ENCODE assay signal across 8 cellular contexts in genomic region chr10:103493911-103494877, GRCh38. TPM values are rescaled to one million over a fixed set of nuclear protein-coding genes. Genes with fewer than 3 reads are reported as not detected.
DNase-seq lines count a peak whose midpoint lies in the region; ATAC-seq, FAIRE-seq and TF ChIP-seq lines count a peak whose summit lies in the region.

No MANE protein-coding gene starts in this region.

- peak overlapping the region; percentile 59 to 92 (median 74) for H3K4me3 Mint-ChIP-seq in CD8-positive, alpha-beta memory T cell
- peak overlapping the region; percentile 58 for H3K4me3 Mint-ChIP-seq in stimulated activated memory B cell treated with anti-CD40 and anti-IgM and Interleukin-4, amounts not matched to agents 10 μg/mL and 1 μg/mL and 100 μg/mL, for 72 hours

- H3K4me1 ChIP-seq in CD8-positive, alpha-beta memory T cell (ENCODE audit: insufficient read depth, low read length) = peaks cover 12% of the 10 kb centered on the region
- H3K4me1 ChIP-seq in Karpas-422 (ENCODE audit: low read length) (peaks cover 18% of the 10 kb centered on the region), keratinocyte (ENCODE audit: control insufficient read depth, extremely low read depth, insufficient read depth, low read length) (peaks cover 29% of the 10 kb centered on the region)

- dilution Hi-C loops in keratinocyte (cut with MboI; ENCODE audit: extremely low pct_ligation_motif_present, low sequenced_read_pairs) = no loop called here

- H3K9me3 ChIP-seq in CD8-positive, alpha-beta memory T cell (ENCODE audit: low read length) = no peaks in the 10 kb centered on the region
- H3K9me3 ChIP-seq in Karpas-422 (ENCODE audit: low read length) (no peaks in the 10 kb centered on the region), keratinocyte (ENCODE audit: control insufficient read depth, low read depth, low read length) (no peaks in the 10 kb centered on the region)

- POLR2A ChIA-PET in CD8-positive, alpha-beta memory T cell (lab: Charles Lee) = no interaction called here

- H2AFZ ChIP-seq in Karpas-422 (ENCODE audit: low read length) = peak overlapping the region; percentile 34; the same call in 1 of the 2 replicates
- H2AFZ ChIP-seq in keratinocyte (ENCODE audit: control insufficient read depth, low read length) = peak overlapping the region; percentile 43

- H3K27me3 ChIP-seq in CD8-positive, alpha-beta memory T cell (ENCODE audit: insufficient read depth, low read length, poor library complexity, severe bottlenecking) = peaks cover 8% of the 10 kb centered on the region
- H3K27me3 ChIP-seq in Karpas-422 (ENCODE audit: low read length) = no peaks in the 10 kb centered on the region; the same call in 1 of the 2 replicates
- H3K27me3 ChIP-seq in keratinocyte (ENCODE audit: control insufficient read depth, extremely low read depth, insufficient read depth, low read length) = peaks cover 35% of the 10 kb centered on the region

- no peaks in the 10 kb centered on the region for H3K9me3 Mint-ChIP-seq in CD8-positive, alpha-beta memory T cell
- H3K9me3 Mint-ChIP-seq in stimulated activated memory B cell treated with anti-CD40 and anti-IgM and Interleukin-4, amounts not matched to agents 10 μg/mL and 1 μg/mL and 100 μg/mL, for 72 hours = no peaks in the 10 kb centered on the region

- peak overlapping the region; percentile 82 for H3K4me2 ChIP-seq in Karpas-422 (ENCODE audit: low read depth, low read length, poor library complexity, severe bottlenecking)
- H3K4me2 ChIP-seq in keratinocyte (ENCODE audit: control insufficient read depth, extremely low read depth, insufficient read depth, low read depth, low read length) = peak overlapping the region; percentile 50

- H3K9ac ChIP-seq in Karpas-422 (ENCODE audit: low read length) (peak overlapping the region; percentile 56), keratinocyte (ENCODE audit: control insufficient read depth, extremely low read depth, insufficient read depth, low read length) (no peak overlapping the region)

- no peaks in the 10 kb centered on the region for H3K36me3 ChIP-seq in CD8-positive, alpha-beta memory T cell (ENCODE audit: insufficient read depth, low read length)
- H3K36me3 ChIP-seq in Karpas-422 (ENCODE audit: insufficient read depth, low read length) (no peaks in the 10 kb centered on the region), keratinocyte (ENCODE audit: control insufficient read depth in 2 of 2, extremely low read depth in 1 of 2, insufficient read depth in 2 of 2, low read length in 2 of 2) (no peaks in the 10 kb centered on the region)

- H3K9me2 ChIP-seq in Karpas-422 (replicated peaks; ENCODE audit: insufficient read depth, low read length) = no peaks in the 10 kb centered on the region

- peaks cover 5% of the 10 kb centered on the region; the same call in 1 of the 2 replicates for H4K20me1 ChIP-seq in Karpas-422 (ENCODE audit: insufficient read depth, low read depth, low read length)
- no peaks in the 10 kb centered on the region for H4K20me1 ChIP-seq in keratinocyte (ENCODE audit: control insufficient read depth, extremely low read depth, insufficient read depth, low read length)

- peak in 4 of 5 donors; percentile 10 to 63 (median 32) for DNase-seq in CD8-positive, alpha-beta memory T cell
- DNase-seq in Karpas-422 = peak; percentile 64
- DNase-seq in astrocyte of the cerebellum (ENCODE audit: low read depth) = no peak
- no peak for DNase-seq in keratinocyte (ENCODE audit: low read depth, low spot score)
- no peak for DNase-seq in GM19239 (ENCODE audit: insufficient read length, low spot score)
- DNase-seq in kidney tubule cell (ENCODE audit: low spot score) = no peak

- FAIRE-seq in keratinocyte (lab: Jason Lieb, UNC) = no peak
- FAIRE-seq in GM19239 (lab: Jason Lieb, UNC) = no peak

- in situ Hi-C loops in astrocyte of the cerebellum (cut with HindIII; ENCODE audit: low sequenced_read_pairs) = loop anchor here (5.0 kb wide), 1 partner anchor 87 kb away; no protein-coding TSS in a partner anchor

- H3K9me1 ChIP-seq in keratinocyte (ENCODE audit: control insufficient read depth, extremely low read depth, insufficient read depth, low read length) = peaks cover 6% of the 10 kb centered on the region

- CTCF ChIA-PET in CD8-positive, alpha-beta memory T cell (lab: Charles Lee) = interaction anchor here (0.5 to 12.4 kb wide), 4 partner anchors 8 to 77 kb away, joined by 3 to 203 read pairs (median 6); no protein-coding TSS in a partner anchor

- peak overlapping the region; percentile 22 for H3K4me3 ChIP-seq in CD8-positive, alpha-beta memory T cell (ENCODE audit: low read length)
- H3K4me3 ChIP-seq in Karpas-422 (ENCODE audit: low read length) = peak overlapping the region; percentile 70
- peak overlapping the region; percentile 16 for H3K4me3 ChIP-seq in astrocyte of the cerebellum (ENCODE audit: low read depth, low read length)
- peak overlapping the region; percentile 31 to 63 (median 47) for H3K4me3 ChIP-seq in keratinocyte (ENCODE audit: control insufficient read depth in 2 of 3, extremely low read depth in 1 of 3, insufficient read depth in 2 of 3, low read depth in 1 of 3, low read length in 3 of 3)

- TF ChIP-seq CTCF in astrocyte of the cerebellum (IDR thresholded peaks at IDR 0.05; ENCODE audit: low read depth, low read length, missing control alignments) = no peak
- no peak for TF ChIP-seq CTCF in keratinocyte (optimal IDR thresholded peaks at IDR 0.05 in 1 of 3, IDR thresholded peaks at IDR 0.05 in 1 of 3, conservative IDR thresholded peaks at IDR 0.05 in 1 of 3; ENCODE audit: extremely low read depth in 1 of 3, insufficient read depth in 2 of 3, low read length in 3 of 3)

- no peak overlapping the region for H3K27ac ChIP-seq in CD8-positive, alpha-beta memory T cell (ENCODE audit: low read depth, low read length)
- H3K27ac ChIP-seq in Karpas-422 (ENCODE audit: low read length) = no peak overlapping the region
- H3K27ac ChIP-seq in keratinocyte (ENCODE audit: control insufficient read depth, insufficient read depth, low read length) = no peak overlapping the region

- H3K36me3 Mint-ChIP-seq in CD8-positive, alpha-beta memory T cell = no peaks in the 10 kb centered on the region
- H3K36me3 Mint-ChIP-seq in stimulated activated memory B cell treated with anti-CD40 and anti-IgM and Interleukin-4, amounts not matched to agents 10 μg/mL and 1 μg/mL and 100 μg/mL, for 72 hours = no peaks in the 10 kb centered on the region

- ATAC-seq in stimulated activated memory B cell treated with anti-CD40 and anti-IgM and Interleukin-4, amounts not matched to agents 10 μg/mL and 1 μg/mL and 100 μg/mL, for 72 hours = peak; percentile 27
- ATAC-seq in HG02571 (IDR thresholded peaks at IDR 0.05; ENCODE audit: unreplicated experiment) = no peak

- peak overlapping the region in 1 of 8 donors; percentile 59 for H3K27ac Mint-ChIP-seq in CD8-positive, alpha-beta memory T cell
- H3K27ac Mint-ChIP-seq in stimulated activated memory B cell treated with anti-CD40 and anti-IgM and Interleukin-4, amounts not matched to agents 10 μg/mL and 1 μg/mL and 100 μg/mL, for 72 hours = no peak overlapping the region

- H3K4me1 Mint-ChIP-seq in CD8-positive, alpha-beta memory T cell = peaks cover 11 to 37% (median 21%) of the 10 kb centered on the region in 3 donors
- H3K4me1 Mint-ChIP-seq in stimulated activated memory B cell treated with anti-CD40 and anti-IgM and Interleukin-4, amounts not matched to agents 10 μg/mL and 1 μg/mL and 100 μg/mL, for 72 hours = peaks cover 43% of the 10 kb centered on the region

- H3K79me2 ChIP-seq in Karpas-422 (ENCODE audit: low read length) (no peaks in the 10 kb centered on the region), keratinocyte (ENCODE audit: control insufficient read depth, insufficient read depth, low read length) (no peaks in the 10 kb centered on the region)

- peaks cover 25 to 35% of the 10 kb centered on the region in 2 donors for H3K27me3 Mint-ChIP-seq in CD8-positive, alpha-beta memory T cell
- peaks cover 51% of the 10 kb centered on the region for H3K27me3 Mint-ChIP-seq in stimulated activated memory B cell treated with anti-CD40 and anti-IgM and Interleukin-4, amounts not matched to agents 10 μg/mL and 1 μg/mL and 100 μg/mL, for 72 hours

RNA-seq across cellular contexts. Expression of gene NEURL1, which starts 0.7 kb away (rescaled TPM):
- total RNA-seq in CD8-positive, alpha-beta memory T cell = 1 to 10 TPM; 1.5 to 1.6 TPM
- polyA plus RNA-seq in CD8-positive, alpha-beta memory T cell = 0.69 TPM
- 0.04 TPM in 1 of 2 replicates, not detected in the other for total RNA-seq in Karpas-422 (2014; rRNA removed; shearing (Covaris generic); ENCODE audit: low replicate concordance)
- 0.02 to 0.12 TPM (median 0.03 TPM) in 3 replicates for polyA plus RNA-seq in keratinocyte
- not detected for polyA plus RNA-seq in keratinocyte (2011; ENCODE audit: low read depth)
- 0.04 and 0.17 TPM in 2 replicates for polyA plus RNA-seq in keratinocyte (2011; cell fraction: cytosol; rRNA removed)
- polyA plus RNA-seq in keratinocyte (2011; cell fraction: nucleus; rRNA removed) = 0.10 and 0.23 TPM in 2 replicates
- polyA plus RNA-seq in keratinocyte (2012; ENCODE audit: low replicate concordance) = 0.15 and 0.41 TPM in 2 replicates
- polyA minus RNA-seq in keratinocyte = 0.13 TPM in 1 of 3 replicates, not detected in the others
- polyA minus RNA-seq in keratinocyte (2011; cell fraction: cytosol; rRNA and poly(A)+ RNA removed) = not detected
- 0.11 and 0.16 TPM in 2 replicates for polyA minus RNA-seq in keratinocyte (2011; cell fraction: nucleus; rRNA and poly(A)+ RNA removed)

RNA-seq across cellular contexts. Expression of gene CALHM3, which starts 15.2 kb away (rescaled TPM):
- total RNA-seq in CD8-positive, alpha-beta memory T cell = not detected
- polyA plus RNA-seq in CD8-positive, alpha-beta memory T cell = not detected
- total RNA-seq in Karpas-422 (2014; rRNA removed; shearing (Covaris generic); ENCODE audit: low replicate concordance) = 0.30 and 0.61 TPM in 2 replicates
- not detected in 3 replicates for polyA plus RNA-seq in keratinocyte
- not detected for polyA plus RNA-seq in keratinocyte (2011; ENCODE audit: low read depth)
- polyA plus RNA-seq in keratinocyte (2011; cell fraction: cytosol; rRNA removed) = not detected in 2 replicates
- not detected in 2 replicates for polyA plus RNA-seq in keratinocyte (2011; cell fraction: nucleus; rRNA removed)
- not detected in 2 replicates for polyA plus RNA-seq in keratinocyte (2012; ENCODE audit: low replicate concordance)
- not detected in 3 replicates for polyA minus RNA-seq in keratinocyte
- polyA minus RNA-seq in keratinocyte (2011; cell fraction: cytosol; rRNA and poly(A)+ RNA removed) = not detected
- polyA minus RNA-seq in keratinocyte (2011; cell fraction: nucleus; rRNA and poly(A)+ RNA removed) = not detected in 2 replicates

RNA-seq across cellular contexts. Expression of gene CALHM1, which starts 35.5 kb away (rescaled TPM):
- not detected for total RNA-seq in CD8-positive, alpha-beta memory T cell
- not detected for polyA plus RNA-seq in CD8-positive, alpha-beta memory T cell
- total RNA-seq in Karpas-422 (2014; rRNA removed; shearing (Covaris generic); ENCODE audit: low replicate concordance) = 0.30 and 0.61 TPM in 2 replicates
- 0.02 TPM in 1 of 3 replicates, not detected in the others for polyA plus RNA-seq in keratinocyte
- polyA plus RNA-seq in keratinocyte (2011; ENCODE audit: low read depth) = not detected
- polyA plus RNA-seq in keratinocyte (2011; cell fraction: cytosol; rRNA removed) = not detected in 2 replicates
- polyA plus RNA-seq in keratinocyte (2011; cell fraction: nucleus; rRNA removed) = not detected in 2 replicates
- 0.07 TPM in 1 of 2 replicates, not detected in the other for polyA plus RNA-seq in keratinocyte (2012; ENCODE audit: low replicate concordance)
- polyA minus RNA-seq in keratinocyte = not detected in 3 replicates
- not detected for polyA minus RNA-seq in keratinocyte (2011; cell fraction: cytosol; rRNA and poly(A)+ RNA removed)
- polyA minus RNA-seq in keratinocyte (2011; cell fraction: nucleus; rRNA and poly(A)+ RNA removed) = not detected in 2 replicates

RNA-seq across cellular contexts. Expression of gene CALHM2, which starts 42.0 kb away (rescaled TPM):
- 10 to 100 TPM; 20.4 to 22.2 TPM for total RNA-seq in CD8-positive, alpha-beta memory T cell
- 92.7 TPM for polyA plus RNA-seq in CD8-positive, alpha-beta memory T cell
- 2.6 TPM in 1 of 2 replicates, not detected in the other for total RNA-seq in Karpas-422 (2014; rRNA removed; shearing (Covaris generic); ENCODE audit: low replicate concordance)
- 0.92 to 1.2 TPM (median 1.1 TPM) in 3 replicates for polyA plus RNA-seq in keratinocyte
- polyA plus RNA-seq in keratinocyte (2011; ENCODE audit: low read depth) = not detected
- 0.60 and 1.1 TPM in 2 replicates for polyA plus RNA-seq in keratinocyte (2011; cell fraction: cytosol; rRNA removed)
- 1.1 TPM in 2 replicates for polyA plus RNA-seq in keratinocyte (2011; cell fraction: nucleus; rRNA removed)
- polyA plus RNA-seq in keratinocyte (2012; ENCODE audit: low replicate concordance) = 1.5 and 2.9 TPM in 2 replicates
- polyA minus RNA-seq in keratinocyte = 0.96 to 2.5 TPM (median 1.4 TPM) in 3 replicates
- 4.2 TPM for polyA minus RNA-seq in keratinocyte (2011; cell fraction: cytosol; rRNA and poly(A)+ RNA removed)
- 0.54 and 0.74 TPM in 2 replicates for polyA minus RNA-seq in keratinocyte (2011; cell fraction: nucleus; rRNA and poly(A)+ RNA removed)

Comparison
In these comparisons a context has a peak if more than half of its experiments do, and no peak if none do; other contexts are left out.
1. DNase-seq: peak in CD8-positive, alpha-beta memory T cell (4 of 5) and Karpas-422 (single experiment); none in astrocyte of the cerebellum (single experiment), keratinocyte (single experiment), GM19239 (single experiment) and kidney tubule cell (single experiment).
2. H3K4me3 ChIP-seq: peak in every context shown above with its lines; median percentile 70 in Karpas-422; 47 in keratinocyte; 22 in CD8-positive, alpha-beta memory T cell; 16 in astrocyte of the cerebellum.